Comparison of ENCODE assay signal across 9 cellular contexts in the genomic region with DNA sequence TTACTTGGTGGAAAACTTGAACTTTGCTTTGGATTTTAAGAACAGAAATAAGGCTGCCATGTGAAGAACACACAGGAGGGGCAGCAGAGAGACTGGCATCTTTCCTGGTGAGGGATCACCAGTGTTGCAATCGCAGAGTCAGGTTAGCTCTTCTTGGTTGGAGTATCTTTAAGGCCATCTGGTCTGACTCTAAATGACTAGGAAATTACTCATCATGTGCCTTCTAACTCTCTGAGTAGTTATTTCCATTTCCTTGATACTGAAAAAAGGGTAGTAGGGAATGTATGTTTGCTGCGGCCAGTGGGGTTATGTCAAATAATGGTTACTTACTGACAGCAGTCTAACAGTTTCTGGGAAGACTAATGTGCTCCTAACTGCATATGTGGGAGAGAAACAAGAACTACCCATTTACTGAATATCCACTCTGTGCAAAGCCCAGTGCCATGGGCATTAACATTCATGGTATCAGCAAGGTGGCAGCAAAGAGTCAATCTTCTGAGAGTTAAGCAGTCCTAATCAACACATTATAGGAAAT.
DNase-seq lines count a peak whose midpoint lies in the region; ATAC-seq, FAIRE-seq and TF ChIP-seq lines count a peak whose summit lies in the region.
"Had no signal": no experiment of that assay in that cellular context is flagged by ENCODE, and none has a peak within 500 bp of the region (broad histone marks: within the 10 kb centered on the region; RNA-seq: fewer than 3 reads in every experiment).

No MANE protein-coding gene starts in this region.

- TF ChIP-seq CTCF in Calu3 (IDR thresholded peaks at IDR 0.05; ENCODE audit: unreplicated experiment) (no peak), epithelial cell of esophagus (IDR thresholded peaks at IDR 0.05; ENCODE audit: insufficient read depth, low read depth, low read length, missing control alignments) (peak; percentile 69)

- H3K4me1 Mint-ChIP-seq in Calu3 (ENCODE audit: low read depth, unreplicated experiment): peaks cover 10% of the 10 kb centered on the region
- peaks cover 17% of the 10 kb centered on the region for H3K4me1 Mint-ChIP-seq in T-helper 2 cell treated with Interferon-gamma antibody and Interleukin-4, amounts not matched to agents 5 μg/mL and 100 μg/mL, for 36 hours (ENCODE audit: low read depth)
- H3K4me1 Mint-ChIP-seq: naive B cell had no signal

- no peak for FAIRE-seq in GM12892 (lab: Jason Lieb, UNC)

- no peak overlapping the region for H3K4me3 Mint-ChIP-seq in Calu3 (ENCODE audit: low read depth, unreplicated experiment)
- H3K4me3 Mint-ChIP-seq in T-helper 2 cell treated with Interferon-gamma antibody and Interleukin-4, amounts not matched to agents 5 μg/mL and 100 μg/mL, for 36 hours: no peak overlapping the region

- no peak for TF ChIP-seq POLR2A in GM12892 (IDR thresholded peaks at IDR 0.05; ENCODE audit: low read depth, low read length)

- intact Hi-C loops in Calu3 (cut with micrococcal nuclease; ENCODE audit: unreplicated experiment): loop anchor here (10.0 kb wide), 1 partner anchor 997 kb away; the partner anchor contains the start of gene MRPS31

- H3K27me3 Mint-ChIP-seq in Calu3 (ENCODE audit: unreplicated experiment): no peaks in the 10 kb centered on the region
- no peaks in the 10 kb centered on the region for H3K27me3 Mint-ChIP-seq in T-helper 2 cell treated with Interferon-gamma antibody and Interleukin-4, amounts not matched to agents 5 μg/mL and 100 μg/mL, for 36 hours (ENCODE audit: low read depth)
- H3K27me3 Mint-ChIP-seq: naive B cell had no signal

- CTCF ChIA-PET in Calu3 (lab: Charles Lee): interaction anchor here (1.5 kb wide), 1 partner anchor 10 kb away, joined by 3 read pairs; no protein-coding TSS in a partner anchor

- peak overlapping the region; percentile 67 for H3K27ac Mint-ChIP-seq in Calu3 (ENCODE audit: unreplicated experiment)
- peak overlapping the region; percentile 3 for H3K27ac Mint-ChIP-seq in T-helper 2 cell treated with Interferon-gamma antibody and Interleukin-4, amounts not matched to agents 5 μg/mL and 100 μg/mL, for 36 hours

- no peak overlapping the region for H3K4me3 ChIP-seq in epithelial cell of esophagus (ENCODE audit: low read length)

- H3K36me3 Mint-ChIP-seq in Calu3 (ENCODE audit: insufficient read depth, unreplicated experiment): peaks cover 5% of the 10 kb centered on the region
- H3K36me3 Mint-ChIP-seq in T-helper 2 cell treated with Interferon-gamma antibody and Interleukin-4, amounts not matched to agents 5 μg/mL and 100 μg/mL, for 36 hours (ENCODE audit: low read depth): no peaks in the 10 kb centered on the region
- H3K36me3 Mint-ChIP-seq: naive B cell had no signal

- H3K9me3 Mint-ChIP-seq in Calu3 (ENCODE audit: low read depth, unreplicated experiment): peaks cover 2% of the 10 kb centered on the region
- peaks cover 5% of the 10 kb centered on the region for H3K9me3 Mint-ChIP-seq in T-helper 2 cell treated with Interferon-gamma antibody and Interleukin-4, amounts not matched to agents 5 μg/mL and 100 μg/mL, for 36 hours

- BruUV-seq in Calu3 (replicated peaks; lab: Mats Ljungman, UMichigan): no TSS peak

- DNase-seq in Calu3: peak; percentile 24
- peak; percentile 63 for DNase-seq in T-helper 2 cell treated with Interferon-gamma antibody and Interleukin-4, amounts not matched to agents 5 μg/mL and 100 μg/mL, for 36 hours (ENCODE audit: low spot score)
- DNase-seq in epithelial cell of esophagus (ENCODE audit: low read depth): peak; percentile 94
- peak in 2 of 3 donors; percentile 42 to 52 for DNase-seq in stimulated activated CD4-positive, alpha-beta T cell treated with anti-CD3 and anti-CD28 coated beads, Interleukin-12 subunit alpha, Interleukin-12 subunit beta, amount 100 ng/mL, for 48 hours (ENCODE audit: low read depth in 2 of 3, low spot score in 1 of 3)
- DNase-seq in cerebellar cortex (ENCODE audit: low spot score): no peak
- no peak for DNase-seq in GM12892 (ENCODE audit: insufficient read length)
- DNase-seq: naive B cell had no signal

- ATAC-seq in HG02981 (IDR thresholded peaks at IDR 0.05; ENCODE audit: unreplicated experiment) (peak; percentile 46), HG02642 (IDR thresholded peaks at IDR 0.05; ENCODE audit: poor library complexity, unreplicated experiment) (no peak)

Comparison
In these comparisons a context has a peak if more than half of its experiments do, and no peak if none do; other contexts are left out.
1. DNase-seq: peak in Calu3 (single experiment), T-helper 2 cell treated with Interferon-gamma antibody and Interleukin-4, amounts not matched to agents 5 μg/mL and 100 μg/mL, for 36 hours (single experiment), epithelial cell of esophagus (single experiment) and stimulated activated CD4-positive, alpha-beta T cell treated with anti-CD3 and anti-CD28 coated beads, Interleukin-12 subunit alpha, Interleukin-12 subunit beta, amount 100 ng/mL, for 48 hours (2 of 3); none in cerebellar cortex (single experiment) and GM12892 (single experiment).